ENCODE assay signal across 8 cellular contexts in genomic region chr2:201233192-201234166, GRCh38. TPM values are rescaled to one million over a fixed set of nuclear protein-coding genes. Genes with fewer than 3 reads are reported as not detected.
DNase-seq lines count a peak whose midpoint lies in the region; ATAC-seq, FAIRE-seq and TF ChIP-seq lines count a peak whose summit lies in the region.

No MANE protein-coding gene starts in this region.

- H3K4me3 Mint-ChIP-seq in astrocyte (ENCODE audit: unreplicated experiment) = no peak overlapping the region

- H3K4me3 ChIP-seq in astrocyte (ENCODE audit: insufficient read depth, low read depth, low read length) (no peak overlapping the region), HepG2 (replicated peaks in 1 of 3; ENCODE audit: insufficient read depth in 1 of 3, low read depth in 2 of 3, low read length in 3 of 3) (peak overlapping the region; percentile 82 to 98 (median 89))

- peak overlapping the region; percentile 54 for H2AFZ ChIP-seq in astrocyte (ENCODE audit: low read depth, low read length)
- peak overlapping the region; percentile 67 for H2AFZ ChIP-seq in HepG2 (ENCODE audit: low read length)

- intact Hi-C loops in HepG2 (cut with micrococcal nuclease; ENCODE audit: unreplicated experiment) = loop anchor here (2.0 to 10.0 kb wide), 4 partner anchors 117 to 551 kb away; partner anchors contain the start of genes ALS2, CFLAR, STRADB and TRAK2

- no peaks in the 10 kb centered on the region for H4K20me1 ChIP-seq in astrocyte (ENCODE audit: insufficient read depth, low read length)
- 0 out of 2 replicates have a peak, but pooled peaks cover 4% of the 10 kb centered on the region for H4K20me1 ChIP-seq in HepG2 (ENCODE audit: insufficient read depth, low read length)

- H3K27ac ChIP-seq in astrocyte (ENCODE audit: low read depth, low read length) = no peak overlapping the region
- H3K27ac ChIP-seq in HepG2 (ENCODE audit: extremely low read length, insufficient read depth, low read length) = peak overlapping the region; percentile 78

- H3K79me2 ChIP-seq in astrocyte (ENCODE audit: insufficient read depth, low read length) (no peaks in the 10 kb centered on the region), HepG2 (ENCODE audit: insufficient read depth, low read length) (peaks cover 47% of the 10 kb centered on the region)

- H3K4me2 ChIP-seq in astrocyte (ENCODE audit: low read length) (no peak overlapping the region), HepG2 (ENCODE audit: low read depth, low read length) (peak overlapping the region; percentile 84)

- under 1% methylated on average over 14 of the region's 17 CpGs for WGBS in HepG2 (ENCODE audit: low lambda C conversion rate)

- peak; percentile 86 for ATAC-seq in GM18508 (IDR thresholded peaks at IDR 0.05; ENCODE audit: insufficient read depth, unreplicated experiment)
- ATAC-seq in HG02852 (IDR thresholded peaks at IDR 0.05; ENCODE audit: unreplicated experiment) = peak; percentile 94
- peak; percentile 95 for ATAC-seq in HepG2

- H3K9me3 Mint-ChIP-seq in astrocyte (ENCODE audit: unreplicated experiment) = no peaks in the 10 kb centered on the region

- POLR2A ChIA-PET in HepG2 (lab: Yijun Ruan, JAX) = interaction anchor here (0.6 to 3.5 kb wide), 25 partner anchors 10 to 423 kb away, joined by 3 to 138 read pairs (median 6); partner anchors contain the start of genes CASP10, CASP8, CFLAR and CLK1

- TF ChIP-seq POLR2A in HepG2 (IDR thresholded peaks at IDR 0.05; ENCODE audit: insufficient read depth in 1 of 2, low read depth in 2 of 2, low read length in 2 of 2) = peak; percentile 93

- H3K9ac ChIP-seq in astrocyte (ENCODE audit: low read length) (no peak overlapping the region), HepG2 (ENCODE audit: insufficient read depth, low read depth, low read length) (peak overlapping the region; percentile 84)

- no peak for TF ChIP-seq CTCF in astrocyte (IDR thresholded peaks at IDR 0.05; ENCODE audit: insufficient read depth, low read depth, low read length)
- TF ChIP-seq CTCF in HepG2 (CRISPR knock-in tag; IDR thresholded peaks at IDR 0.05) = no peak; the same call in 1 of the 2 replicates

- FAIRE-seq in astrocyte (lab: Jason Lieb, UNC) (no peak), HepG2 (lab: Jason Lieb, UNC) (peak; percentile 95)

- CTCF ChIA-PET in HepG2 (lab: Yijun Ruan, JAX; ENCODE audit: low intra/inter-chr PET ratio, low total read pairs) = interaction anchor here (1.5 to 3.4 kb wide), 3 partner anchors 51 to 131 kb away, joined by 3 to 45 read pairs (median 6); partner anchors contain the start of gene CASP10

- no peak overlapping the region for H3K27ac Mint-ChIP-seq in astrocyte (ENCODE audit: unreplicated experiment)

- no peaks in the 10 kb centered on the region for H3K4me1 ChIP-seq in astrocyte (ENCODE audit: insufficient read depth, low read length)
- H3K4me1 ChIP-seq in HepG2 (ENCODE audit: insufficient read depth, low read length) = peaks cover 43% of the 10 kb centered on the region

- no peaks in the 10 kb centered on the region for H3K9me3 ChIP-seq in astrocyte (ENCODE audit: insufficient read depth, low read depth, low read length)
- H3K9me3 ChIP-seq in HepG2 (ENCODE audit: low read length) = no peaks in the 10 kb centered on the region

- in situ Hi-C loops in HepG2 (cut with HindIII; ENCODE audit: extremely low pct_ligation_motif_present, low pct_unique_long_range_greater_than_20kb) = loop anchor here (5.0 kb wide), 1 partner anchor 51 kb away; the partner anchor contains the start of gene CASP10

- H3K27me3 ChIP-seq in astrocyte (ENCODE audit: insufficient read depth, low read length) (no peaks in the 10 kb centered on the region), HepG2 (ENCODE audit: control insufficient read depth in 1 of 2, insufficient read depth in 2 of 2, low read length in 2 of 2) (no peaks in the 10 kb centered on the region; a peak in 1 of 5 replicates)

- H3K4me1 Mint-ChIP-seq in astrocyte (ENCODE audit: low read depth, unreplicated experiment) = peaks cover 5% of the 10 kb centered on the region

- no peak for TF ChIP-seq EP300 in HepG2 (IDR thresholded peaks at IDR 0.05; ENCODE audit: low read depth in 2 of 2, low read length in 2 of 2)
- no peak for TF ChIP-seq EP300 in HepG2 (CRISPR knock-in tag; IDR thresholded peaks at IDR 0.05; ENCODE audit: borderline replicate concordance)

- DNase-seq in NCI-H1417 treated with DMSO at 0.1 percent for 48 hours (lab: John Stamatoyannopoulos, UW) (peak; percentile 66), T-helper 2 cell (peak; percentile 63 to 97 (median 80)), astrocyte (ENCODE audit: low read depth) (peak; percentile 6), HepG2 (ENCODE audit: low spot score) (peak; percentile 96), T1000 (lab: John Stamatoyannopoulos, UW) (no peak)
- peak; percentile 69 to 81 for DNase-seq in stimulated activated CD8-positive, alpha-beta memory T cell treated with anti-CD3 and anti-CD28 coated beads, Interleukin-2, amount 100 ng/mL, for 48 hours (ENCODE audit: low read depth in 2 of 2)

- BruUV-seq in HepG2 (replicated peaks; lab: Mats Ljungman, UMichigan) = TSS peak; percentile 72

- no peaks in the 10 kb centered on the region for H3K36me3 Mint-ChIP-seq in astrocyte (ENCODE audit: low read depth, unreplicated experiment)

- no peaks in the 10 kb centered on the region for H3K36me3 ChIP-seq in astrocyte (ENCODE audit: insufficient read depth, low read length)
- H3K36me3 ChIP-seq in HepG2 (replicated peaks in 1 of 2; ENCODE audit: control insufficient read depth in 1 of 2, insufficient read depth in 2 of 2, low read length in 2 of 2) = peaks cover 2 to 11% of the 10 kb centered on the region in 2 experiments; a peak in 4 of 5 replicates

- no peak for TF ChIP-seq RAD21 in HepG2 (CRISPR knock-in tag; IDR thresholded peaks at IDR 0.05)

- no peaks in the 10 kb centered on the region for H3K27me3 Mint-ChIP-seq in astrocyte (ENCODE audit: low read depth, unreplicated experiment)

TF ChIP-seq in HepG2, 621 proteins besides CTCF, POLR2A, EP300 and RAD21 (continues in another document):
- TF ChIP-seq KLF15 (CRISPR knock-in tag; IDR thresholded peaks at IDR 0.05; ENCODE audit: borderline replicate concordance) (no peak), ZNF879 (CRISPR knock-in tag; IDR thresholded peaks at IDR 0.05) (no peak), ZNF30 (CRISPR knock-in tag; IDR thresholded peaks at IDR 0.05) (no peak), ZNF792 (CRISPR knock-in tag; IDR thresholded peaks at IDR 0.05) (0 out of 2 replicates have a peak, but pooled peaks have one; percentile 51), ATRX (CRISPR knock-in tag; IDR thresholded peaks at IDR 0.05; ENCODE audit: borderline replicate concordance) (no peak), KDM1A (CRISPR knock-in tag; IDR thresholded peaks at IDR 0.05) (no peak), ZNF660 (CRISPR knock-in tag; IDR thresholded peaks at IDR 0.05; ENCODE audit: borderline replicate concordance, low read depth) (no peak)

RNA-seq across cellular contexts. Expression of gene CASP8, which starts 26.9 kb away (rescaled TPM):
- total RNA-seq in astrocyte = 14.4 and 16.4 TPM in 2 replicates
- total RNA-seq in HepG2 (2016; rRNA removed; fragmentation: Illumina TruSeq; extraction: Trizol) = 52.8 and 60.9 TPM in 2 replicates
- total RNA-seq in HepG2 (2016; cell fraction: cytosol; rRNA removed; fragmentation: Illumina TruSeq; extraction: Trizol; ENCODE audit: low read depth) = 4.5 and 4.7 TPM in 2 replicates
- 53.5 and 59.7 TPM in 2 replicates for total RNA-seq in HepG2 (2016; cell fraction: insoluble cytoplasmic fraction; rRNA removed; fragmentation: Illumina TruSeq; extraction: Trizol)
- 8.5 and 10.6 TPM in 2 replicates for total RNA-seq in HepG2 (2016; cell fraction: membrane; rRNA removed; fragmentation: Illumina TruSeq; extraction: Trizol)
- 51.8 and 63.9 TPM in 2 replicates for total RNA-seq in HepG2 (2016; cell fraction: nucleus; rRNA removed; fragmentation: Illumina TruSeq; extraction: Trizol)
- 25.0 and 28.0 TPM in 2 replicates for polyA plus RNA-seq in HepG2 (2011; rRNA removed)
- 10.5 and 15.9 TPM in 2 replicates for polyA plus RNA-seq in HepG2 (2011; cell fraction: cytosol; rRNA removed)
- 57.5 and 66.0 TPM in 2 replicates for polyA plus RNA-seq in HepG2 (2011; cell fraction: nucleus; rRNA removed)
- 20.2 and 27.3 TPM in 2 replicates for polyA plus RNA-seq in HepG2 (2012)
- 1.3 and 1.7 TPM in 2 replicates for polyA plus RNA-seq in HepG2 (2016; cell fraction: cytosol; fragmentation: Illumina TruSeq; extraction: Trizol; ENCODE audit: low read depth)
- polyA plus RNA-seq in HepG2 (2016; cell fraction: insoluble cytoplasmic fraction; fragmentation: Illumina TruSeq; extraction: Trizol; ENCODE audit: low read depth) = 45.6 and 48.1 TPM in 2 replicates
- polyA plus RNA-seq in HepG2 (2016; cell fraction: membrane; fragmentation: Illumina TruSeq; extraction: Trizol; ENCODE audit: low read depth) = 4.1 and 5.4 TPM in 2 replicates
- 61.4 and 62.4 TPM in 2 replicates for polyA plus RNA-seq in HepG2 (2016; cell fraction: nucleus; fragmentation: Illumina TruSeq; extraction: Trizol; ENCODE audit: insufficient read depth, low read depth)
- 16.2 and 17.9 TPM in 2 replicates for polyA minus RNA-seq in HepG2 (2011; rRNA and poly(A)+ RNA removed; ENCODE audit: low replicate concordance)
- 16.5 and 18.2 TPM in 2 replicates for polyA minus RNA-seq in HepG2 (2011; cell fraction: cytosol; rRNA and poly(A)+ RNA removed)
- 43.9 and 54.2 TPM in 2 replicates for polyA minus RNA-seq in HepG2 (2011; cell fraction: nucleus; rRNA and poly(A)+ RNA removed)

RNA-seq across cellular contexts. Expression of gene CASP10, which starts 50.5 kb away (rescaled TPM):
- total RNA-seq in astrocyte (0.43 and 1.2 TPM in 2 replicates), HepG2 (2016; rRNA removed; fragmentation: Illumina TruSeq; extraction: Trizol) (22.2 and 31.1 TPM in 2 replicates)
- total RNA-seq in HepG2 (2016; cell fraction: cytosol; rRNA removed; fragmentation: Illumina TruSeq; extraction: Trizol; ENCODE audit: low read depth) = 1.6 and 2.2 TPM in 2 replicates
- 22.9 and 30.3 TPM in 2 replicates for total RNA-seq in HepG2 (2016; cell fraction: insoluble cytoplasmic fraction; rRNA removed; fragmentation: Illumina TruSeq; extraction: Trizol)
- total RNA-seq in HepG2 (2016; cell fraction: membrane; rRNA removed; fragmentation: Illumina TruSeq; extraction: Trizol) = 6.6 and 8.3 TPM in 2 replicates
- total RNA-seq in HepG2 (2016; cell fraction: nucleus; rRNA removed; fragmentation: Illumina TruSeq; extraction: Trizol) = 26.9 and 27.1 TPM in 2 replicates
- polyA plus RNA-seq in HepG2 (2011; rRNA removed) = 23.8 and 25.1 TPM in 2 replicates
- 12.7 and 16.6 TPM in 2 replicates for polyA plus RNA-seq in HepG2 (2011; cell fraction: cytosol; rRNA removed)
- 24.5 and 34.7 TPM in 2 replicates for polyA plus RNA-seq in HepG2 (2011; cell fraction: nucleus; rRNA removed)
- 11.2 and 17.0 TPM in 2 replicates for polyA plus RNA-seq in HepG2 (2012)
- polyA plus RNA-seq in HepG2 (2016; cell fraction: cytosol; fragmentation: Illumina TruSeq; extraction: Trizol; ENCODE audit: low read depth) = 0.84 and 1.2 TPM in 2 replicates
- polyA plus RNA-seq in HepG2 (2016; cell fraction: insoluble cytoplasmic fraction; fragmentation: Illumina TruSeq; extraction: Trizol; ENCODE audit: low read depth) = 14.4 and 15.3 TPM in 2 replicates
- 1.9 and 2.2 TPM in 2 replicates for polyA plus RNA-seq in HepG2 (2016; cell fraction: membrane; fragmentation: Illumina TruSeq; extraction: Trizol; ENCODE audit: low read depth)
- 20.1 and 22.5 TPM in 2 replicates for polyA plus RNA-seq in HepG2 (2016; cell fraction: nucleus; fragmentation: Illumina TruSeq; extraction: Trizol; ENCODE audit: insufficient read depth, low read depth)
- polyA minus RNA-seq in HepG2 (2011; rRNA and poly(A)+ RNA removed; ENCODE audit: low replicate concordance) = 7.9 and 31.1 TPM in 2 replicates
- polyA minus RNA-seq in HepG2 (2011; cell fraction: cytosol; rRNA and poly(A)+ RNA removed) = 14.6 and 20.1 TPM in 2 replicates
- 47.4 and 79.1 TPM in 2 replicates for polyA minus RNA-seq in HepG2 (2011; cell fraction: nucleus; rRNA and poly(A)+ RNA removed)
